8 cellular contexts compared by ENCODE assay signal in genomic region chr1:40385437-40386310, GRCh38. TPM values are rescaled to one million over a fixed set of nuclear protein-coding genes. Genes with fewer than 3 reads are reported as not detected.
DNase-seq lines count a peak whose midpoint lies in the region; ATAC-seq and TF ChIP-seq lines count a peak whose summit lies in the region.

No MANE protein-coding gene starts in this region.

- DNase-seq in CD4-positive, alpha-beta memory T cell, result peak; percentile 90 to 95 (median 93)
- DNase-seq in KG1 (lab: John Stamatoyannopoulos, UW) (peak; percentile 65), right atrium auricular region (ENCODE audit: low spot score) (no peak), HPDE6-E6E7 (ENCODE audit: extremely low spot score) (no peak), NCI-H1417 treated with DMSO at 0.1 percent for 48 hours (lab: John Stamatoyannopoulos, UW) (no peak)
- DNase-seq in activated T-cell treated with anti-CD3 and anti-CD28 coated beads, Interleukin-2, amount 50 U/mL, for 4 hours, result peak; percentile 39

- peak overlapping the region; percentile 78 to 94 (median 87) for H3K4me3 Mint-ChIP-seq in CD4-positive, alpha-beta memory T cell
- H3K4me3 Mint-ChIP-seq in activated T-cell treated with anti-CD3 and anti-CD28 coated beads, Interleukin-2, amount 50 U/mL, for 4 hours, result peak overlapping the region; percentile 83
- peak overlapping the region; percentile 86 for H3K4me3 Mint-ChIP-seq in stimulated activated naive CD8-positive, alpha-beta T cell treated with anti-CD3 and anti-CD28 coated beads, Interleukin-15, Interleukin-2, amounts not matched to agents 100 ng/mL and 50 ng/mL, for 24 hours

- H3K27me3 Mint-ChIP-seq in CD4-positive, alpha-beta memory T cell, result no peaks in the 10 kb centered on the region
- no peaks in the 10 kb centered on the region for H3K27me3 Mint-ChIP-seq in activated T-cell treated with anti-CD3 and anti-CD28 coated beads, Interleukin-2, amount 50 U/mL, for 4 hours (ENCODE audit: low read depth)
- H3K27me3 Mint-ChIP-seq in stimulated activated naive CD8-positive, alpha-beta T cell treated with anti-CD3 and anti-CD28 coated beads, Interleukin-15, Interleukin-2, amounts not matched to agents 100 ng/mL and 50 ng/mL, for 24 hours, result no peaks in the 10 kb centered on the region

- CTCF ChIA-PET in CD4-positive, alpha-beta memory T cell (lab: Charles Lee; ENCODE audit: partially characterized antibody), result interaction anchor here (0.7 to 6.6 kb wide), 13 partner anchors 8 to 233 kb away, joined by 3 to 56 read pairs (median 5); partner anchors contain the start of gene SMAP2

- peaks cover 75 to 95% (median 85%) of the 10 kb centered on the region in 4 donors for H3K4me1 Mint-ChIP-seq in CD4-positive, alpha-beta memory T cell
- H3K4me1 Mint-ChIP-seq in activated T-cell treated with anti-CD3 and anti-CD28 coated beads, Interleukin-2, amount 50 U/mL, for 4 hours (ENCODE audit: low read depth), result peaks cover 94% of the 10 kb centered on the region
- H3K4me1 Mint-ChIP-seq in stimulated activated naive CD8-positive, alpha-beta T cell treated with anti-CD3 and anti-CD28 coated beads, Interleukin-15, Interleukin-2, amounts not matched to agents 100 ng/mL and 50 ng/mL, for 24 hours (ENCODE audit: low read depth), result peaks cover 98% of the 10 kb centered on the region

- no peaks in the 10 kb centered on the region for H3K9me3 Mint-ChIP-seq in CD4-positive, alpha-beta memory T cell
- H3K9me3 Mint-ChIP-seq in activated T-cell treated with anti-CD3 and anti-CD28 coated beads, Interleukin-2, amount 50 U/mL, for 4 hours, result no peaks in the 10 kb centered on the region
- no peaks in the 10 kb centered on the region for H3K9me3 Mint-ChIP-seq in stimulated activated naive CD8-positive, alpha-beta T cell treated with anti-CD3 and anti-CD28 coated beads, Interleukin-15, Interleukin-2, amounts not matched to agents 100 ng/mL and 50 ng/mL, for 24 hours

- H3K4me1 ChIP-seq in CD4-positive, alpha-beta memory T cell (ENCODE audit: insufficient read depth, low read length), result peaks cover 97% of the 10 kb centered on the region
- H3K4me1 ChIP-seq in right atrium auricular region, result peaks cover 0 to 44% of the 10 kb centered on the region in 2 donors

- TF ChIP-seq CTCF in right atrium auricular region (IDR thresholded peaks at IDR 0.05), result no peak

- H3K27me3 ChIP-seq in CD4-positive, alpha-beta memory T cell (ENCODE audit: insufficient read depth, low read length), result no peaks in the 10 kb centered on the region
- H3K27me3 ChIP-seq in right atrium auricular region, result no peaks in the 10 kb centered on the region

- POLR2A ChIA-PET in CD4-positive, alpha-beta memory T cell (lab: Charles Lee; ENCODE audit: partially characterized antibody), result interaction anchor here (0.8 to 13.2 kb wide), 15 partner anchors 7 to 345 kb away, joined by 3 to 287 read pairs (median 8); partner anchors contain the start of genes CAP1, COL9A2, RLF and SMAP2

- H3K27ac ChIP-seq in CD4-positive, alpha-beta memory T cell (ENCODE audit: low read depth, low read length), result peak overlapping the region; percentile 99
- peak overlapping the region; percentile 57 to 59 for H3K27ac ChIP-seq in right atrium auricular region

- H3K9me3 ChIP-seq in CD4-positive, alpha-beta memory T cell (ENCODE audit: control insufficient read depth in 1 of 2, low read length in 2 of 2), result no peaks in the 10 kb centered on the region
- no peaks in the 10 kb centered on the region for H3K9me3 ChIP-seq in right atrium auricular region

- H3K36me3 Mint-ChIP-seq in CD4-positive, alpha-beta memory T cell, result peaks cover 29 to 53% of the 10 kb centered on the region in 2 donors
- peaks cover 26% of the 10 kb centered on the region for H3K36me3 Mint-ChIP-seq in activated T-cell treated with anti-CD3 and anti-CD28 coated beads, Interleukin-2, amount 50 U/mL, for 4 hours (ENCODE audit: insufficient read depth)
- H3K36me3 Mint-ChIP-seq in stimulated activated naive CD8-positive, alpha-beta T cell treated with anti-CD3 and anti-CD28 coated beads, Interleukin-15, Interleukin-2, amounts not matched to agents 100 ng/mL and 50 ng/mL, for 24 hours (ENCODE audit: low read depth), result peaks cover 55% of the 10 kb centered on the region

- peak; percentile 54 for ATAC-seq in GM21381 (IDR thresholded peaks at IDR 0.05; ENCODE audit: unreplicated experiment)
- ATAC-seq in activated T-cell treated with anti-CD3 and anti-CD28 coated beads, Interleukin-2, amount 50 U/mL, for 4 hours, result peak; percentile 73 to 79

- no peaks in the 10 kb centered on the region for H3K36me3 ChIP-seq in CD4-positive, alpha-beta memory T cell (ENCODE audit: insufficient read depth, low read length)
- no peaks in the 10 kb centered on the region for H3K36me3 ChIP-seq in right atrium auricular region

- H3K27ac Mint-ChIP-seq in CD4-positive, alpha-beta memory T cell, result peak overlapping the region; percentile 95 to 100 (median 99)
- H3K27ac Mint-ChIP-seq in stimulated activated naive CD8-positive, alpha-beta T cell treated with anti-CD3 and anti-CD28 coated beads, Interleukin-15, Interleukin-2, amounts not matched to agents 100 ng/mL and 50 ng/mL, for 24 hours, result peak overlapping the region; percentile 99

- H3K4me3 ChIP-seq in CD4-positive, alpha-beta memory T cell (ENCODE audit: low read length in 2 of 2), result peak overlapping the region; percentile 45 to 67
- no peak overlapping the region for H3K4me3 ChIP-seq in right atrium auricular region

- intact Hi-C loops in CD4-positive, alpha-beta memory T cell (cut with micrococcal nuclease), result loop anchor here (1.0 to 5.0 kb wide), 6 partner anchors 8 to 345 kb away; partner anchors contain the start of genes CAP1 and ZFP69B

RNA-seq across cellular contexts. Expression of gene SMAP2, which starts 12.1 kb away (rescaled TPM):
- 100 to 1,000 TPM; 123 TPM for total RNA-seq in CD4-positive, alpha-beta memory T cell
- 100 to 1,000 TPM; 258 to 358 TPM for polyA plus RNA-seq in CD4-positive, alpha-beta memory T cell
- total RNA-seq in activated T-cell treated with anti-CD3 and anti-CD28 coated beads, Interleukin-2, amount 50 U/mL, for 4 hours, result 100 to 1,000 TPM; 128 to 153 (median 142) TPM
- 10 to 100 TPM; 19.8 to 20.8 TPM for total RNA-seq in right atrium auricular region

Comparison
In these comparisons a context has a peak if more than half of its experiments do, and no peak if none do; other contexts are left out.
1. DNase-seq: peak in CD4-positive, alpha-beta memory T cell (5 of 5), KG1 (single experiment) and activated T-cell treated with anti-CD3 and anti-CD28 coated beads, Interleukin-2, amount 50 U/mL, for 4 hours (single experiment); none in right atrium auricular region (single experiment), HPDE6-E6E7 (single experiment) and NCI-H1417 treated with DMSO at 0.1 percent for 48 hours (single experiment).
2. H3K4me3 ChIP-seq: peak in CD4-positive, alpha-beta memory T cell (2 of 2); none in right atrium auricular region (0 of 2).
3. RNA of gene SMAP2, which starts 12.1 kb away (total RNA-seq): 128 to 153 TPM in activated T-cell treated with anti-CD3 and anti-CD28 coated beads, Interleukin-2, amount 50 U/mL, for 4 hours and 123 TPM in CD4-positive, alpha-beta memory T cell; 19.8 to 20.8 TPM in right atrium auricular region; every median in the first group is over 4 times any median in the second.
4. Peak in every context shown above with its lines, with median percentiles within 50 percentile points of each other: H3K4me3 Mint-ChIP-seq.